11 cellular contexts compared by ENCODE assay signal in the genomic region with DNA sequence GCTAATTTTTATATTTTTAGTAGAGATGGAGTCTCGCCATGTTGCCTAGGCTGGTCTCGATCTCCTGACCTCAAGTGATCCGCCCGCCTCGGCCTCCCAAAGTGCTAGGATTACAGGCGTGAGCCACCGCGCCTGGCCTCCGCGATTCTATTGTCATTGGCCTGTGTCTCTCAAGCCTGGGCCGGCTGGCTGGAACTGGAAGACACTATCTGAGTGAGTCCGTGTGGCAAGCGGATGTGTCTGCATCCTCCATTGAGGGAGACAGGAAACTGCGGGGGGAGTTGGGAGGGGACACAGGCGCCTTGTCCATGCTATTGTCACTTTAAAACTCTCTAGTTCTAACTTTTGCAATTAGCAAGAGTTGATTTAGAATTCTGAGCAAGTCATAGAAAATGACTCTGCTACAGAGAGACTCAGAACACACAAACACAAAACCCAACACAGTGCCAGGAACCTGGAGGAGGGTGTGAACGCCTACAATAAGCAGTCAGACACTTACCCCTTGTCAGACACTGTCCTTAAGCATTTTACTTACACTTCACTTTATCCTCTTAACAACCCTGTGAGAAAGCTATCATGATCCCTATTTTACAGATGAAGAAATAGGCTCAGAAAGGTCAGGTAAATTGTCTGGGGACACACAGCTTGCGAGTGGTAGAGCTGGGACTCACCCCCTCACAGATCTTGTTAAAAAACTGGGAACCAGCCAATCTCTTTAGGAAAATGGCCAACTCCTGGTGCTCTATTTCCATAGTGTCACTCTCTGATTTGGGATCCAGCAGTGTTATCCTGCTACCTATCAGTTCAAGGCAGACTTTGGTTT. TPM values are rescaled to one million over a fixed set of nuclear protein-coding genes. Genes with fewer than 3 reads are reported as not detected.
A peak's percentile ranks its signal among the peaks of the same experiment; 100 is the strongest.
DNase-seq lines count a peak whose midpoint lies in the region; ATAC-seq, FAIRE-seq and TF ChIP-seq lines count a peak whose summit lies in the region.
"Had no signal": no experiment of that assay in that cellular context is flagged by ENCODE, and none has a peak within 500 bp of the region (broad histone marks: within the 10 kb centered on the region; RNA-seq: fewer than 3 reads in every experiment).

No MANE protein-coding gene starts in this region.

- H3K4me3 ChIP-seq in liver (ENCODE audit: low read depth in 1 of 3, low read length in 3 of 3) = no peak overlapping the region
- H3K4me3 ChIP-seq in HepG2 (replicated peaks in 1 of 3; ENCODE audit: insufficient read depth in 1 of 3, low read depth in 2 of 3, low read length in 3 of 3) = no peak overlapping the region
- H3K4me3 ChIP-seq in OCI-LY7 (ENCODE audit: low read depth, low read length, poor library complexity, severe bottlenecking) = no peak overlapping the region
- H3K4me3 ChIP-seq: body of pancreas had no signal

- H3K27ac ChIP-seq in liver (ENCODE audit: low read depth in 1 of 2, low read length in 2 of 2) = peak overlapping the region; percentile 29 to 41
- H3K27ac ChIP-seq in HepG2 (ENCODE audit: extremely low read length, insufficient read depth, low read length) = no peak overlapping the region
- H3K27ac ChIP-seq in OCI-LY7 (ENCODE audit: low read depth, low read length, poor library complexity, severe bottlenecking) = no peak overlapping the region

- no peak for TF ChIP-seq POLR2A in HepG2 (IDR thresholded peaks at IDR 0.05; ENCODE audit: insufficient read depth in 1 of 2, low read depth in 2 of 2, low read length in 2 of 2)

- H3K9me3 Mint-ChIP-seq in dendritic cell treated with granulocyte-macrophage colony-stimulating factor and Interleukin-4, amounts not matched to agents 40 ng/mL and 50 ng/mL, for 4 days = no peaks in the 10 kb centered on the region
- H3K9me3 Mint-ChIP-seq in nephron progenitor cell = no peaks in the 10 kb centered on the region

- TF ChIP-seq CTCF in liver (IDR thresholded peaks at IDR 0.05; ENCODE audit: low read depth, low read length, missing input control) (no peak), HepG2 (CRISPR knock-in tag; IDR thresholded peaks at IDR 0.05) (no peak), nephron progenitor cell (IDR thresholded peaks at IDR 0.05) (no peak), OCI-LY7 (conservative IDR thresholded peaks at IDR 0.05; ENCODE audit: low read length) (no peak)

- H3K36me3 ChIP-seq in liver (ENCODE audit: control insufficient read depth in 4 of 4, insufficient read depth in 3 of 4, low read depth in 1 of 4, low read length in 3 of 4) (peaks cover 13 to 51% (median 25%) of the 10 kb centered on the region in 4 donors), HepG2 (replicated peaks in 1 of 2; ENCODE audit: control insufficient read depth in 1 of 2, insufficient read depth in 2 of 2, low read length in 2 of 2) (peaks cover 23 to 70% of the 10 kb centered on the region in 2 experiments), OCI-LY7 (ENCODE audit: insufficient read depth, low read length) (peaks cover 100% of the 10 kb centered on the region)

- 71% methylated on average over 17 of the region's 17 CpGs for WGBS in liver
- 97% methylated on average over 14 of the region's 17 CpGs for WGBS in HepG2 (ENCODE audit: low lambda C conversion rate)

- H3K4me3 Mint-ChIP-seq in dendritic cell treated with granulocyte-macrophage colony-stimulating factor and Interleukin-4, amounts not matched to agents 40 ng/mL and 50 ng/mL, for 4 days = peak overlapping the region; percentile 54
- no peak overlapping the region for H3K4me3 Mint-ChIP-seq in nephron progenitor cell

- H3K27me3 Mint-ChIP-seq in dendritic cell treated with granulocyte-macrophage colony-stimulating factor and Interleukin-4, amounts not matched to agents 40 ng/mL and 50 ng/mL, for 4 days = no peaks in the 10 kb centered on the region
- no peaks in the 10 kb centered on the region for H3K27me3 Mint-ChIP-seq in nephron progenitor cell (ENCODE audit: low read depth, poor library complexity)

- CTCF ChIA-PET in HepG2 (lab: Yijun Ruan, JAX; ENCODE audit: low intra/inter-chr PET ratio, low total read pairs) (no interaction called here), OCI-LY7 (lab: Charles Lee; ENCODE audit: unreplicated experiment) (no interaction called here)

- no peaks in the 10 kb centered on the region for H3K27me3 ChIP-seq in liver (ENCODE audit: control insufficient read depth in 4 of 4, insufficient read depth in 4 of 4, low read length in 3 of 4)
- H3K27me3 ChIP-seq in HepG2 (ENCODE audit: control insufficient read depth in 1 of 2, insufficient read depth in 2 of 2, low read length in 2 of 2) = no peaks in the 10 kb centered on the region
- H3K27me3 ChIP-seq: body of pancreas had no signal

- H3K4me2 ChIP-seq in HepG2 (ENCODE audit: low read depth, low read length) (no peak overlapping the region), OCI-LY7 (ENCODE audit: low read length) (no peak overlapping the region)

- POLR2A ChIA-PET in HepG2 (lab: Yijun Ruan, JAX) (no interaction called here), OCI-LY7 (lab: Charles Lee) (no interaction called here)

- H3K9me2 ChIP-seq in OCI-LY7 (ENCODE audit: insufficient read depth, low read length) = no peaks in the 10 kb centered on the region

- H3K9me3 ChIP-seq in liver (ENCODE audit: control insufficient read depth in 4 of 4, low read length in 3 of 4) (no peaks in the 10 kb centered on the region), HepG2 (ENCODE audit: low read length) (no peaks in the 10 kb centered on the region), OCI-LY7 (ENCODE audit: low read length) (no peaks in the 10 kb centered on the region)
- H3K9me3 ChIP-seq: body of pancreas had no signal

- peak; percentile 6 to 31 for TF ChIP-seq RAD21 in liver (IDR thresholded peaks at IDR 0.05)
- no peak for TF ChIP-seq RAD21 in HepG2 (CRISPR knock-in tag; IDR thresholded peaks at IDR 0.05)

- no peak for ATAC-seq in HepG2
- ATAC-seq in GM19324 (IDR thresholded peaks at IDR 0.05; ENCODE audit: low FRiP score, unreplicated experiment) = no peak
- no peak for ATAC-seq in HG03378 (IDR thresholded peaks at IDR 0.05; ENCODE audit: unreplicated experiment)
- ATAC-seq: body of pancreas had no signal

- intact Hi-C loops in HepG2 (cut with micrococcal nuclease; ENCODE audit: unreplicated experiment) = no loop called here
- intact Hi-C loops in dendritic cell treated with granulocyte-macrophage colony-stimulating factor and Interleukin-4, amounts not matched to agents 40 ng/mL and 50 ng/mL, for 4 days (cut with micrococcal nuclease) = loop anchor here (5.0 kb wide), 2 partner anchors 35 to 95 kb away; no protein-coding TSS in a partner anchor
- intact Hi-C loops in OCI-LY7 (cut with micrococcal nuclease; ENCODE audit: unreplicated experiment) = loop anchor here (5.0 kb wide), 1 partner anchor 35 kb away; no protein-coding TSS in a partner anchor

- TF ChIP-seq EP300 in HepG2 (IDR thresholded peaks at IDR 0.05; ENCODE audit: low read depth in 2 of 2, low read length in 2 of 2) (no peak), HepG2 (CRISPR knock-in tag; IDR thresholded peaks at IDR 0.05; ENCODE audit: borderline replicate concordance) (no peak)

- DNase-seq in HepG2 (ENCODE audit: low spot score) (no peak), nephron progenitor cell (no peak), OCI-LY7 (ENCODE audit: low spot score) (no peak)
- no peak for DNase-seq in activated CD4-positive, CD25-positive, alpha-beta regulatory T cell (lab: John Stamatoyannopoulos, UW)
- DNase-seq: C1 segment of cervical spinal cord, NCI-H2029 had no signal

- H4K20me1 ChIP-seq in HepG2 (ENCODE audit: insufficient read depth, low read length) = peaks cover 23% of the 10 kb centered on the region
- H4K20me1 ChIP-seq in OCI-LY7 (ENCODE audit: insufficient read depth, low read length) = peaks cover 8% of the 10 kb centered on the region; the same call in 1 of the 2 replicates

- H3K79me2 ChIP-seq in HepG2 (ENCODE audit: insufficient read depth, low read length) = peaks cover 4% of the 10 kb centered on the region
- H3K79me2 ChIP-seq in OCI-LY7 (ENCODE audit: insufficient read depth, low read depth, low read length) = peaks cover 7% of the 10 kb centered on the region; the same call in 1 of the 2 replicates

- peaks cover 48% of the 10 kb centered on the region for H3K4me1 Mint-ChIP-seq in dendritic cell treated with granulocyte-macrophage colony-stimulating factor and Interleukin-4, amounts not matched to agents 40 ng/mL and 50 ng/mL, for 4 days (ENCODE audit: low read depth)
- H3K4me1 Mint-ChIP-seq in nephron progenitor cell = peaks cover 8% of the 10 kb centered on the region

- H3K9ac ChIP-seq in liver (ENCODE audit: low read depth in 1 of 2, low read length in 2 of 2) (no peak overlapping the region), HepG2 (ENCODE audit: insufficient read depth, low read depth, low read length) (no peak overlapping the region)

- in situ Hi-C loops in HepG2 (cut with HindIII; ENCODE audit: extremely low pct_ligation_motif_present, low pct_unique_long_range_greater_than_20kb) = loop anchor here (5.0 kb wide), 1 partner anchor 95 kb away; no protein-coding TSS in a partner anchor

- BruUV-seq in HepG2 (replicated peaks; lab: Mats Ljungman, UMichigan) = no TSS peak
- BruUV-seq in OCI-LY7 (replicated peaks; lab: Mats Ljungman, UMichigan) = no TSS peak

- H3K27ac Mint-ChIP-seq in dendritic cell treated with granulocyte-macrophage colony-stimulating factor and Interleukin-4, amounts not matched to agents 40 ng/mL and 50 ng/mL, for 4 days = peak overlapping the region; percentile 74
- peak overlapping the region; percentile 84 for H3K27ac Mint-ChIP-seq in nephron progenitor cell

- H2AFZ ChIP-seq in HepG2 (ENCODE audit: low read length) = no peak overlapping the region
- H2AFZ ChIP-seq in OCI-LY7 (ENCODE audit: low read length) = no peak overlapping the region

- peaks cover 91% of the 10 kb centered on the region for H3K36me3 Mint-ChIP-seq in dendritic cell treated with granulocyte-macrophage colony-stimulating factor and Interleukin-4, amounts not matched to agents 40 ng/mL and 50 ng/mL, for 4 days (ENCODE audit: low read depth)
- peaks cover 85% of the 10 kb centered on the region for H3K36me3 Mint-ChIP-seq in nephron progenitor cell (ENCODE audit: low read depth)

- FAIRE-seq in HepG2 (lab: Jason Lieb, UNC) = no peak

- H3K4me1 ChIP-seq in liver (ENCODE audit: control insufficient read depth in 4 of 4, insufficient read depth in 4 of 4, low read length in 3 of 4) (no peaks in the 10 kb centered on the region), HepG2 (ENCODE audit: insufficient read depth, low read length) (no peaks in the 10 kb centered on the region), OCI-LY7 (ENCODE audit: insufficient read depth, low read length, poor library complexity, severe bottlenecking) (no peaks in the 10 kb centered on the region)
- H3K4me1 ChIP-seq: body of pancreas had no signal

RNA-seq across cellular contexts. Expression of a gene that starts 38.7 kb away (rescaled TPM):
- total RNA-seq in liver (10 to 100 TPM; 30.5 to 45.8 TPM), HepG2 (2016; rRNA removed; fragmentation: Illumina TruSeq; extraction: Trizol) (206 and 323 TPM in 2 replicates), OCI-LY7 (2022) (563 and 580 TPM in 2 replicates)
- polyA plus RNA-seq in liver (10 to 100 TPM; 33.0 to 60.4 TPM), HepG2 (2011; rRNA removed) (49.3 and 60.6 TPM in 2 replicates)
- 20.6 and 23.7 TPM in 2 replicates for total RNA-seq in HepG2 (2016; cell fraction: cytosol; rRNA removed; fragmentation: Illumina TruSeq; extraction: Trizol; ENCODE audit: low read depth)
- 211 and 312 TPM in 2 replicates for total RNA-seq in HepG2 (2016; cell fraction: insoluble cytoplasmic fraction; rRNA removed; fragmentation: Illumina TruSeq; extraction: Trizol)
- total RNA-seq in HepG2 (2016; cell fraction: membrane; rRNA removed; fragmentation: Illumina TruSeq; extraction: Trizol) = 33.5 and 37.5 TPM in 2 replicates
- total RNA-seq in HepG2 (2016; cell fraction: nucleus; rRNA removed; fragmentation: Illumina TruSeq; extraction: Trizol) = 81.8 and 84.7 TPM in 2 replicates
- polyA plus RNA-seq in HepG2 (2011; cell fraction: cytosol; rRNA removed) = 28.0 and 36.6 TPM in 2 replicates
- polyA plus RNA-seq in HepG2 (2011; cell fraction: nucleus; rRNA removed) = 25.1 and 25.6 TPM in 2 replicates
- polyA plus RNA-seq in HepG2 (2012) = 144 and 186 TPM in 2 replicates
- polyA plus RNA-seq in HepG2 (2016; cell fraction: cytosol; fragmentation: Illumina TruSeq; extraction: Trizol; ENCODE audit: low read depth) = 21.7 and 22.0 TPM in 2 replicates
- 513 and 558 TPM in 2 replicates for polyA plus RNA-seq in HepG2 (2016; cell fraction: insoluble cytoplasmic fraction; fragmentation: Illumina TruSeq; extraction: Trizol; ENCODE audit: low read depth)
- 26.3 and 31.3 TPM in 2 replicates for polyA plus RNA-seq in HepG2 (2016; cell fraction: membrane; fragmentation: Illumina TruSeq; extraction: Trizol; ENCODE audit: low read depth)
- 158 and 180 TPM in 2 replicates for polyA plus RNA-seq in HepG2 (2016; cell fraction: nucleus; fragmentation: Illumina TruSeq; extraction: Trizol; ENCODE audit: insufficient read depth, low read depth)
- 22.9 and 64.5 TPM in 2 replicates for polyA minus RNA-seq in HepG2 (2011; rRNA and poly(A)+ RNA removed; ENCODE audit: low replicate concordance)
- polyA minus RNA-seq in HepG2 (2011; cell fraction: cytosol; rRNA and poly(A)+ RNA removed) = 29.8 and 35.1 TPM in 2 replicates
- polyA minus RNA-seq in HepG2 (2011; cell fraction: nucleus; rRNA and poly(A)+ RNA removed) = 54.8 and 55.4 TPM in 2 replicates
- total RNA-seq in OCI-LY7 (2014; rRNA removed; shearing (Covaris generic)) = 232 and 282 TPM in 2 replicates

Comparison
In these comparisons a context has a peak if more than half of its experiments do, and no peak if none do; other contexts are left out.
1. H3K27ac ChIP-seq: peak in liver (2 of 2); none in HepG2 (single experiment) and OCI-LY7 (single experiment).